1 cellular context compared by ENCODE assay signal in the genomic region with DNA sequence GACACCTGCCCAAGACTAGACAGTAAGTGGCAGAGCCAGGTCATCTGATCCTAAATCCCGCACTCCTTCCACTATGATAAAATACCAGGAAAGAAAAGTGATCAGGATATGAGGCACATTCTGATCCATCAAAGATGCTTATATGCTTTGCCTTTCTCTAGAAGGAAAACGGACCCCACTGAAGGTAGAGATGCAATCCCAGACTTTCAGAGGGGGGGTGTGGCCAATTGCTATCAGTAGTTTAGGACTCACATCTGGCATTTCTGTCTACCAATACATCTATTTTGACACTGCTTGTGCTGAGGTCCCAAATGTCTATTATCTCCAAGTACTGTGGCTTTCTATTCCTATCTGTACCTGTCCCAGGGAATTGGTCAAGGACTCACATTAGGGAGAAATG.
TF ChIP-seq lines count a peak whose summit lies in the region.

No MANE protein-coding gene starts in this region.

TF ChIP-seq in GM23338, 12 proteins besides CTCF, POLR2A, EP300 and RAD21 (continued from another document):
- TF ChIP-seq, protein P1, sequence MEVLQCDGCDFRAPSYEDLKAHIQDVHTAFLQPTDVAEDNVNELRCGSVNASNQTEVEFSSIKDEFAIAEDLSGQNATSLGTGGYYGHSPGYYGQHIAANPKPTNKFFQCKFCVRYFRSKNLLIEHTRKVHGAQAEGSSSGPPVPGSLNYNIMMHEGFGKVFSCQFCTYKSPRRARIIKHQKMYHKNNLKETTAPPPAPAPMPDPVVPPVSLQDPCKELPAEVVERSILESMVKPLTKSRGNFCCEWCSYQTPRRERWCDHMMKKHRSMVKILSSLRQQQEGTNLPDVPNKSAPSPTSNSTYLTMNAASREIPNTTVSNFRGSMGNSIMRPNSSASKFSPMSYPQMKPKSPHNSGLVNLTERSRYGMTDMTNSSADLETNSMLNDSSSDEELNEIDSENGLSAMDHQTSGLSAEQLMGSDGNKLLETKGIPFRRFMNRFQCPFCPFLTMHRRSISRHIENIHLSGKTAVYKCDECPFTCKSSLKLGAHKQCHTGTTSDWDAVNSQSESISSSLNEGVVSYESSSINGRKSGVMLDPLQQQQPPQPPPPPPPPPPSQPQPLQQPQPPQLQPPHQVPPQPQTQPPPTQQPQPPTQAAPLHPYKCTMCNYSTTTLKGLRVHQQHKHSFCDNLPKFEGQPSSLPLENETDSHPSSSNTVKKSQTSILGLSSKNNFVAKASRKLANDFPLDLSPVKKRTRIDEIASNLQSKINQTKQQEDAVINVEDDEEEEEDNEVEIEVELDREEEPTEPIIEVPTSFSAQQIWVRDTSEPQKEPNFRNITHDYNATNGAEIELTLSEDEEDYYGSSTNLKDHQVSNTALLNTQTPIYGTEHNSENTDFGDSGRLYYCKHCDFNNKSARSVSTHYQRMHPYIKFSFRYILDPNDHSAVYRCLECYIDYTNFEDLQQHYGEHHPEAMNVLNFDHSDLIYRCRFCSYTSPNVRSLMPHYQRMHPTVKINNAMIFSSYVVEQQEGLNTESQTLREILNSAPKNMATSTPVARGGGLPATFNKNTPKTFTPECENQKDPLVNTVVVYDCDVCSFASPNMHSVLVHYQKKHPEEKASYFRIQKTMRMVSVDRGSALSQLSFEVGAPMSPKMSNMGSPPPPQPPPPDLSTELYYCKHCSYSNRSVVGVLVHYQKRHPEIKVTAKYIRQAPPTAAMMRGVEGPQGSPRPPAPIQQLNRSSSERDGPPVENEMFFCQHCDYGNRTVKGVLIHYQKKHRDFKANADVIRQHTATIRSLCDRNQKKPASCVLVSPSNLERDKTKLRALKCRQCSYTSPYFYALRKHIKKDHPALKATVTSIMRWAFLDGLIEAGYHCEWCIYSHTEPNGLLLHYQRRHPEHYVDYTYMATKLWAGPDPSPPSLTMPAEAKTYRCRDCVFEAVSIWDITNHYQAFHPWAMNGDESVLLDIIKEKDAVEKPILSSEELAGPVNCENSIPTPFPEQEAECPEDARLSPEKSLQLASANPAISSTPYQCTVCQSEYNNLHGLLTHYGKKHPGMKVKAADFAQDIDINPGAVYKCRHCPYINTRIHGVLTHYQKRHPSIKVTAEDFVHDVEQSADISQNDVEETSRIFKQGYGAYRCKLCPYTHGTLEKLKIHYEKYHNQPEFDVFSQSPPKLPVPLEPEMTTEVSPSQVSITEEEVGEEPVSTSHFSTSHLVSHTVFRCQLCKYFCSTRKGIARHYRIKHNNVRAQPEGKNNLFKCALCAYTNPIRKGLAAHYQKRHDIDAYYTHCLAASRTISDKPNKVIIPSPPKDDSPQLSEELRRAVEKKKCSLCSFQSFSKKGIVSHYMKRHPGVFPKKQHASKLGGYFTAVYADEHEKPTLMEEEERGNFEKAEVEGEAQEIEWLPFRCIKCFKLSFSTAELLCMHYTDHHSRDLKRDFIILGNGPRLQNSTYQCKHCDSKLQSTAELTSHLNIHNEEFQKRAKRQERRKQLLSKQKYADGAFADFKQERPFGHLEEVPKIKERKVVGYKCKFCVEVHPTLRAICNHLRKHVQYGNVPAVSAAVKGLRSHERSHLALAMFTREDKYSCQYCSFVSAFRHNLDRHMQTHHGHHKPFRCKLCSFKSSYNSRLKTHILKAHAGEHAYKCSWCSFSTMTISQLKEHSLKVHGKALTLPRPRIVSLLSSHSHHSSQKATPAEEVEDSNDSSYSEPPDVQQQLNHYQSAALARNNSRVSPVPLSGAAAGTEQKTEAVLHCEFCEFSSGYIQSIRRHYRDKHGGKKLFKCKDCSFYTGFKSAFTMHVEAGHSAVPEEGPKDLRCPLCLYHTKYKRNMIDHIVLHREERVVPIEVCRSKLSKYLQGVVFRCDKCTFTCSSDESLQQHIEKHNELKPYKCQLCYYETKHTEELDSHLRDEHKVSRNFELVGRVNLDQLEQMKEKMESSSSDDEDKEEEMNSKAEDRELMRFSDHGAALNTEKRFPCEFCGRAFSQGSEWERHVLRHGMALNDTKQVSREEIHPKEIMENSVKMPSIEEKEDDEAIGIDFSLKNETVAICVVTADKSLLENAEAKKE (CRISPR knock-in tag; IDR thresholded peaks at IDR 0.05) = no peak
